In genomic region chr5:168301593-168302388, GRCh38 we compare ENCODE assay signal across 12 cellular contexts. TPM values are rescaled to one million over a fixed set of nuclear protein-coding genes. Genes with fewer than 3 reads are reported as not detected.
DNase-seq lines count a peak whose midpoint lies in the region; ATAC-seq, FAIRE-seq and TF ChIP-seq lines count a peak whose summit lies in the region.
"Had no signal": no experiment of that assay in that cellular context is flagged by ENCODE, and none has a peak within 500 bp of the region (broad histone marks: within the 10 kb centered on the region; RNA-seq: fewer than 3 reads in every experiment).

No MANE protein-coding gene starts in this region.

- no peaks in the 10 kb centered on the region for H4K20me1 ChIP-seq in astrocyte (ENCODE audit: insufficient read depth, low read length)

- H3K27ac ChIP-seq in A673 (ENCODE audit: low read depth, low read length, poor library complexity, severe bottlenecking) (no peak overlapping the region), astrocyte (ENCODE audit: low read depth, low read length) (no peak overlapping the region), lower lobe of right lung (peak overlapping the region; percentile 74)

- BruUV-seq in A673 (replicated peaks; lab: Mats Ljungman, UMichigan) = no TSS peak

- H3K9me3 Mint-ChIP-seq in astrocyte (ENCODE audit: unreplicated experiment) = no peaks in the 10 kb centered on the region
- H3K9me3 Mint-ChIP-seq in activated naive CD4-positive, alpha-beta T cell treated with anti-CD3 and anti-CD28 coated beads, Interleukin-2, amount 10 ng/mL, durations not matched to agents 7 days and 5 days = no peaks in the 10 kb centered on the region
- H3K9me3 Mint-ChIP-seq: activated naive CD8-positive, alpha-beta T cell treated with anti-CD3 and anti-CD28 coated beads, Interleukin-2, amount 10 ng/mL, durations not matched to agents 7 days and 5 days had no signal

- H3K4me3 ChIP-seq in A673 (ENCODE audit: low read depth, low read length, poor library complexity, severe bottlenecking) = no peak overlapping the region
- H3K4me3 ChIP-seq in astrocyte (ENCODE audit: insufficient read depth, low read depth, low read length) = no peak overlapping the region
- no peak overlapping the region for H3K4me3 ChIP-seq in lower lobe of right lung

- POLR2A ChIA-PET in A673 (lab: Charles Lee; ENCODE audit: low non-redundant PET) = no interaction called here

- TF ChIP-seq CTCF in A673 (conservative IDR thresholded peaks at IDR 0.05; ENCODE audit: low read depth, low read length) (no peak), astrocyte (IDR thresholded peaks at IDR 0.05; ENCODE audit: insufficient read depth, low read depth, low read length) (no peak), lower lobe of right lung (IDR thresholded peaks at IDR 0.05) (no peak)

- CTCF ChIA-PET in A673 (lab: Charles Lee) = interaction anchor here (0.6 kb wide), 1 partner anchor 117 kb away, joined by 5 read pairs; no protein-coding TSS in a partner anchor
- CTCF ChIA-PET in activated naive CD4-positive, alpha-beta T cell treated with anti-CD3 and anti-CD28 coated beads, Interleukin-2, amount 10 ng/mL, durations not matched to agents 7 days and 5 days (lab: Charles Lee) = interaction anchor here (0.6 kb wide), 1 partner anchor 16 kb away, joined by 3 read pairs; no protein-coding TSS in a partner anchor

- intact Hi-C loops in A673 (cut with micrococcal nuclease; ENCODE audit: unreplicated experiment) = no loop called here
- intact Hi-C loops in lower lobe of right lung (cut with DNase I) = no loop called here

- H3K27me3 Mint-ChIP-seq in astrocyte (ENCODE audit: low read depth, unreplicated experiment) = no peaks in the 10 kb centered on the region
- peaks cover 4% of the 10 kb centered on the region for H3K27me3 Mint-ChIP-seq in activated naive CD4-positive, alpha-beta T cell treated with anti-CD3 and anti-CD28 coated beads, Interleukin-2, amount 10 ng/mL, durations not matched to agents 7 days and 5 days
- H3K27me3 Mint-ChIP-seq: B cell had no signal

- peak overlapping the region; percentile 2 for H3K4me2 ChIP-seq in astrocyte (ENCODE audit: low read length)

- H3K36me3 Mint-ChIP-seq in astrocyte (ENCODE audit: low read depth, unreplicated experiment) = peaks cover 9% of the 10 kb centered on the region
- H3K36me3 Mint-ChIP-seq in activated naive CD4-positive, alpha-beta T cell treated with anti-CD3 and anti-CD28 coated beads, Interleukin-2, amount 10 ng/mL, durations not matched to agents 7 days and 5 days = no peaks in the 10 kb centered on the region
- H3K36me3 Mint-ChIP-seq: activated naive CD8-positive, alpha-beta T cell treated with anti-CD3 and anti-CD28 coated beads, Interleukin-2, amount 10 ng/mL, durations not matched to agents 7 days and 5 days had no signal

- DNase-seq in A673 (ENCODE audit: low spot score) = peak; percentile 77
- peak; percentile 76 for DNase-seq in HT1080 (ENCODE audit: low read depth)
- no peak for DNase-seq in astrocyte (ENCODE audit: low read depth)
- DNase-seq in lower lobe of right lung = no peak
- no peak for DNase-seq in activated naive CD4-positive, alpha-beta T cell treated with anti-CD3 and anti-CD28 coated beads, Interleukin-2, amount 10 ng/mL, durations not matched to agents 7 days and 5 days
- no peak for DNase-seq in CD1c-positive myeloid dendritic cell (ENCODE audit: extremely low spot score)
- no peak for DNase-seq in inferior parietal cortex (ENCODE audit: extremely low spot score)
- DNase-seq: activated naive CD8-positive, alpha-beta T cell treated with anti-CD3 and anti-CD28 coated beads, Interleukin-2, amount 10 ng/mL, durations not matched to agents 7 days and 5 days; NCI-H187; T-helper 9 cell had no signal

- H3K4me1 Mint-ChIP-seq in astrocyte (ENCODE audit: low read depth, unreplicated experiment) = peaks cover 31% of the 10 kb centered on the region
- H3K4me1 Mint-ChIP-seq in activated naive CD4-positive, alpha-beta T cell treated with anti-CD3 and anti-CD28 coated beads, Interleukin-2, amount 10 ng/mL, durations not matched to agents 7 days and 5 days = no peaks in the 10 kb centered on the region
- H3K4me1 Mint-ChIP-seq: activated naive CD8-positive, alpha-beta T cell treated with anti-CD3 and anti-CD28 coated beads, Interleukin-2, amount 10 ng/mL, durations not matched to agents 7 days and 5 days; B cell had no signal

- ATAC-seq in lower lobe of right lung (peak; percentile 89 to 91), HG03108 (IDR thresholded peaks at IDR 0.05; ENCODE audit: unreplicated experiment) (no peak)

- peaks cover 4% of the 10 kb centered on the region for H3K79me2 ChIP-seq in astrocyte (ENCODE audit: insufficient read depth, low read length)

- peaks cover 26% of the 10 kb centered on the region for H3K4me1 ChIP-seq in A673 (ENCODE audit: insufficient read depth, low read length, poor library complexity, severe bottlenecking)
- peaks cover 22% of the 10 kb centered on the region for H3K4me1 ChIP-seq in astrocyte (ENCODE audit: insufficient read depth, low read length)
- H3K4me1 ChIP-seq in lower lobe of right lung = peaks cover 22% of the 10 kb centered on the region

- H3K27me3 ChIP-seq in A673 (replicated peaks; ENCODE audit: insufficient read depth, low read depth, low read length, poor library complexity) (no peaks in the 10 kb centered on the region), astrocyte (ENCODE audit: insufficient read depth, low read length) (no peaks in the 10 kb centered on the region), lower lobe of right lung (ENCODE audit: low read depth) (no peaks in the 10 kb centered on the region)

- no peak for FAIRE-seq in astrocyte (lab: Jason Lieb, UNC)

- H3K27ac Mint-ChIP-seq in astrocyte (ENCODE audit: unreplicated experiment) = peak overlapping the region; percentile 44
- no peak overlapping the region for H3K27ac Mint-ChIP-seq in activated naive CD4-positive, alpha-beta T cell treated with anti-CD3 and anti-CD28 coated beads, Interleukin-2, amount 10 ng/mL, durations not matched to agents 7 days and 5 days
- H3K27ac Mint-ChIP-seq: activated naive CD8-positive, alpha-beta T cell treated with anti-CD3 and anti-CD28 coated beads, Interleukin-2, amount 10 ng/mL, durations not matched to agents 7 days and 5 days; B cell had no signal

- H3K9me3 ChIP-seq in A673 (ENCODE audit: low read depth, low read length, poor library complexity, severe bottlenecking) = no peaks in the 10 kb centered on the region
- H3K9me3 ChIP-seq in astrocyte (ENCODE audit: insufficient read depth, low read depth, low read length) = no peaks in the 10 kb centered on the region
- no peaks in the 10 kb centered on the region for H3K9me3 ChIP-seq in lower lobe of right lung

- no peak overlapping the region for H2AFZ ChIP-seq in astrocyte (ENCODE audit: low read depth, low read length)

- H3K9ac ChIP-seq in astrocyte (ENCODE audit: low read length) = no peak overlapping the region

- H3K36me3 ChIP-seq in A673 (ENCODE audit: insufficient read depth, low read length, poor library complexity, severe bottlenecking) = no peaks in the 10 kb centered on the region
- H3K36me3 ChIP-seq in astrocyte (ENCODE audit: insufficient read depth, low read length) = no peaks in the 10 kb centered on the region
- H3K36me3 ChIP-seq in lower lobe of right lung = no peaks in the 10 kb centered on the region

- H3K4me3 Mint-ChIP-seq in astrocyte (ENCODE audit: unreplicated experiment) = no peak overlapping the region
- H3K4me3 Mint-ChIP-seq in activated naive CD4-positive, alpha-beta T cell treated with anti-CD3 and anti-CD28 coated beads, Interleukin-2, amount 10 ng/mL, durations not matched to agents 7 days and 5 days = no peak overlapping the region
- H3K4me3 Mint-ChIP-seq: activated naive CD8-positive, alpha-beta T cell treated with anti-CD3 and anti-CD28 coated beads, Interleukin-2, amount 10 ng/mL, durations not matched to agents 7 days and 5 days; B cell had no signal

RNA-seq across cellular contexts. Expression of gene WWC1, which starts 10.3 kb away (rescaled TPM):
- total RNA-seq in A673 (2021) (8.2 and 8.8 TPM in 2 replicates), astrocyte (33.6 and 48.6 TPM in 2 replicates), lower lobe of right lung (61.9 TPM)
- 48.7 and 52.8 TPM in 2 replicates for total RNA-seq in HT1080 (2014; rRNA removed; shearing (Covaris generic))
- polyA plus RNA-seq in HT1080 (2015; cell fraction: cytosol; rRNA removed) = 22.7 and 24.4 TPM in 2 replicates
- 17.7 and 19.2 TPM in 2 replicates for polyA plus RNA-seq in HT1080 (2015; cell fraction: nucleus; rRNA removed)

Comparison
In these comparisons a context has a peak if more than half of its experiments do, and no peak if none do; other contexts are left out.
1. DNase-seq: peak in A673 (single experiment) and HT1080 (single experiment); none in astrocyte (single experiment), lower lobe of right lung (single experiment), activated naive CD4-positive, alpha-beta T cell treated with anti-CD3 and anti-CD28 coated beads, Interleukin-2, amount 10 ng/mL, durations not matched to agents 7 days and 5 days (single experiment), CD1c-positive myeloid dendritic cell (single experiment) and inferior parietal cortex (single experiment).